17 cellular contexts compared by ENCODE assay signal in genomic region chr14:60102389-60102788, GRCh38. TPM values are rescaled to one million over a fixed set of nuclear protein-coding genes. Genes with fewer than 3 reads are reported as not detected.
DNase-seq lines count a peak whose midpoint lies in the region; ATAC-seq, FAIRE-seq and TF ChIP-seq lines count a peak whose summit lies in the region.
"Had no signal": no experiment of that assay in that cellular context is flagged by ENCODE, and none has a peak within 500 bp of the region (broad histone marks: within the 10 kb centered on the region; RNA-seq: fewer than 3 reads in every experiment).

No MANE protein-coding gene starts in this region.

- H3K27ac ChIP-seq in left ventricle myocardium inferior (replicated peaks), result peak overlapping the region; percentile 45
- H3K27ac ChIP-seq in heart left ventricle, result peak overlapping the region in 4 of 12 donors; percentile 18 to 34 (median 29)
- H3K27ac ChIP-seq in RWPE2 (ENCODE audit: poor library complexity, severe bottlenecking), result no peak overlapping the region
- H3K27ac ChIP-seq: A549, lower lobe of right lung, neutrophil, SJCRH30, upper lobe of right lung, VCaP had no signal

- H3K27ac Mint-ChIP-seq in naive thymus-derived CD8-positive, alpha-beta T cell, result peak overlapping the region in 2 of 10 donors; percentile 3 to 57
- H3K27ac Mint-ChIP-seq: activated naive CD8-positive, alpha-beta T cell treated with anti-CD3 and anti-CD28 coated beads, Interleukin-2, amount 10 ng/mL, durations not matched to agents 7 days and 5 days had no signal

- H3K4me1 ChIP-seq in left ventricle myocardium inferior (peaks cover 75% of the 10 kb centered on the region), heart left ventricle (peaks cover 0 to 59% (median 36%) of the 10 kb centered on the region in 12 donors), RWPE2 (ENCODE audit: insufficient read depth, poor library complexity, severe bottlenecking) (no peaks in the 10 kb centered on the region)
- H3K4me1 ChIP-seq: A549, lower lobe of right lung, SJCRH30, upper lobe of right lung had no signal

- no peaks in the 10 kb centered on the region for H3K9me3 ChIP-seq in left ventricle myocardium inferior (replicated peaks)
- no peaks in the 10 kb centered on the region for H3K9me3 ChIP-seq in heart left ventricle
- H3K9me3 ChIP-seq in RWPE2 (ENCODE audit: severe bottlenecking), result no peaks in the 10 kb centered on the region
- H3K9me3 ChIP-seq: A549, lower lobe of right lung, neutrophil, SJCRH30, upper lobe of right lung had no signal

- TF ChIP-seq CTCF in left ventricle myocardium inferior (IDR thresholded peaks at IDR 0.05; ENCODE audit: borderline replicate concordance) (no peak), heart left ventricle (IDR thresholded peaks at IDR 0.05) (no peak), RWPE2 (IDR thresholded peaks at IDR 0.05; ENCODE audit: poor library complexity, severe bottlenecking) (no peak), fibroblast of the aortic adventitia (IDR thresholded peaks at IDR 0.05; ENCODE audit: insufficient read depth, low read length) (no peak)

- POLR2A ChIA-PET in naive thymus-derived CD8-positive, alpha-beta T cell (lab: Charles Lee), result no interaction called here

- DNase-seq in left ventricle myocardium inferior (no peak), heart left ventricle (no peak), RWPE2 (ENCODE audit: low spot score) (no peak), fibroblast of the aortic adventitia (ENCODE audit: low read depth) (peak; percentile 89), urothelium cell line (ENCODE audit: low spot score) (no peak)
- no peak for DNase-seq in naive thymus-derived CD8-positive, alpha-beta T cell
- DNase-seq: activated naive CD8-positive, alpha-beta T cell treated with anti-CD3 and anti-CD28 coated beads, Interleukin-2, amount 10 ng/mL, durations not matched to agents 7 days and 5 days; lower lobe of right lung; NCI-H748 treated with DMSO at 0.1 percent for 48 hours; SJCRH30; stimulated activated CD8-positive, alpha-beta memory T cell treated with anti-CD3 and anti-CD28 coated beads, Interleukin-4, amount 100 ng/mL, for 48 hours; upper lobe of right lung had no signal

- peaks cover 21 to 54% (median 52%) of the 10 kb centered on the region in 4 donors for H3K4me1 Mint-ChIP-seq in naive thymus-derived CD8-positive, alpha-beta T cell

- peaks cover 0 to 31% (median 15%) of the 10 kb centered on the region in 3 donors for H3K36me3 Mint-ChIP-seq in naive thymus-derived CD8-positive, alpha-beta T cell

- ATAC-seq in heart left ventricle, result no peak
- peak; percentile 41; the same call in 1 of the 3 replicates for ATAC-seq in RWPE2 (ENCODE audit: low read depth)
- ATAC-seq in naive thymus-derived CD8-positive, alpha-beta T cell, result no peak
- ATAC-seq in HG03280 (IDR thresholded peaks at IDR 0.05; ENCODE audit: unreplicated experiment), result no peak
- ATAC-seq in GM21360 (IDR thresholded peaks at IDR 0.05; ENCODE audit: unreplicated experiment), result no peak
- ATAC-seq: A549, lower lobe of right lung, upper lobe of right lung had no signal

- TF ChIP-seq POLR2A in heart left ventricle (IDR thresholded peaks at IDR 0.05), result no peak

- peak; percentile 13 for FAIRE-seq in urothelium cell line (lab: Jason Lieb, UNC)
- FAIRE-seq: A549 had no signal

- H3K36me3 ChIP-seq in left ventricle myocardium inferior, result peaks cover 6% of the 10 kb centered on the region
- H3K36me3 ChIP-seq in heart left ventricle, result peaks cover 0 to 11% (median 0%) of the 10 kb centered on the region in 9 donors
- peaks cover 37% of the 10 kb centered on the region for H3K36me3 ChIP-seq in RWPE2 (ENCODE audit: low read depth)
- H3K36me3 ChIP-seq: upper lobe of right lung had no signal

- no peaks in the 10 kb centered on the region for H3K27me3 Mint-ChIP-seq in naive thymus-derived CD8-positive, alpha-beta T cell
- H3K27me3 Mint-ChIP-seq: activated naive CD8-positive, alpha-beta T cell treated with anti-CD3 and anti-CD28 coated beads, Interleukin-2, amount 10 ng/mL, durations not matched to agents 7 days and 5 days had no signal

- intact Hi-C loops in left ventricle myocardium inferior (cut with micrococcal nuclease) (no loop called here), heart left ventricle (cut with DNase I) (loop anchor here in 1 of 10 donors (10.0 kb wide), 1 partner anchor 52 kb away; no protein-coding TSS in a partner anchor)

- H3K4me3 ChIP-seq in left ventricle myocardium inferior, result peak overlapping the region; percentile 2
- no peak overlapping the region for H3K4me3 ChIP-seq in heart left ventricle
- H3K4me3 ChIP-seq in RWPE2 (ENCODE audit: severe bottlenecking), result no peak overlapping the region
- no peak overlapping the region for H3K4me3 ChIP-seq in fibroblast of the aortic adventitia (ENCODE audit: low read depth, low read length)
- H3K4me3 ChIP-seq: A549, lower lobe of right lung, SJCRH30, upper lobe of right lung had no signal

- WGBS in heart left ventricle, 4 donors, result 29 to 38% (median 35%) methylated on average over 2 of the region's 2 CpGs

- no peaks in the 10 kb centered on the region for H3K9me3 Mint-ChIP-seq in naive thymus-derived CD8-positive, alpha-beta T cell
- H3K9me3 Mint-ChIP-seq: activated naive CD8-positive, alpha-beta T cell treated with anti-CD3 and anti-CD28 coated beads, Interleukin-2, amount 10 ng/mL, durations not matched to agents 7 days and 5 days had no signal

- H3K27me3 ChIP-seq in left ventricle myocardium inferior (ENCODE audit: low read depth), result no peaks in the 10 kb centered on the region
- no peaks in the 10 kb centered on the region for H3K27me3 ChIP-seq in heart left ventricle
- H3K27me3 ChIP-seq in RWPE2 (ENCODE audit: insufficient read depth, poor library complexity, severe bottlenecking), result no peaks in the 10 kb centered on the region
- H3K27me3 ChIP-seq: neutrophil, SJCRH30, upper lobe of right lung had no signal

- H3K4me3 Mint-ChIP-seq in naive thymus-derived CD8-positive, alpha-beta T cell, result no peak overlapping the region
- H3K4me3 Mint-ChIP-seq: activated naive CD8-positive, alpha-beta T cell treated with anti-CD3 and anti-CD28 coated beads, Interleukin-2, amount 10 ng/mL, durations not matched to agents 7 days and 5 days had no signal

RNA-seq across cellular contexts. Expression of gene PCNX4, which starts 10.7 kb away (rescaled TPM):
- 36.8 TPM for total RNA-seq in left ventricle myocardium inferior
- 10 to 100 TPM; 22.1 to 56.2 (median 37.3) TPM for total RNA-seq in heart left ventricle
- polyA plus RNA-seq in heart left ventricle, result 10 to 100 TPM; 19.7 TPM
- 114 and 256 TPM in 2 replicates for total RNA-seq in fibroblast of the aortic adventitia (ENCODE audit: low replicate concordance)
- 10 to 100 TPM; 46.7 to 50.0 TPM for total RNA-seq in naive thymus-derived CD8-positive, alpha-beta T cell
- 10 to 100 TPM; 16.6 to 20.1 (median 17.6) TPM for polyA plus RNA-seq in naive thymus-derived CD8-positive, alpha-beta T cell
